Comparison of ENCODE assay signal across 28 cellular contexts in the genomic region with DNA sequence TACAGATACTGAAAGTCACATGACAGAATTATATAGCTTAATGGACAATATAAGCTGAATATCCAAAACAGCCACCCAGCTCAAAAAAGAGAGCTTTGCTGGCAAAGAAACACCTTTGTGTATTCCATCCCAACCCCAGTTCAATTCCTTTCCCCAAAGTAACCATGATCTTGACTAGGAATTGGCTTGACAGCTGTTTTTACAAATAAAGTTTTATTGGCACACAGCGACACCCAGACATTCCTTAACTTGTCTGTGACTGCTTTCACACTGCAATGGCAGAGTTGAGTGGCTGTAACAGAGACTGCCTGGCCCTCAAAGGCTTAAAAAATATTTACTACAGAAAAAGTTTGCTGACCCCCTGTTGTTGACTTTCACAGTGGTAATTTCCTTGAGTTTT.
"Had no signal": no experiment of that assay in that cellular context is flagged by ENCODE, and none has a peak within 500 bp of the region (broad histone marks: within the 10 kb centered on the region; RNA-seq: fewer than 3 reads in every experiment).

No MANE protein-coding gene starts in this region.

- H3K4me3 ChIP-seq: colonic mucosa, coronary artery, dorsolateral prefrontal cortex, esophagus muscularis mucosa, esophagus squamous epithelium, gastrocnemius medialis, gastroesophageal sphincter, heart left ventricle, heart right ventricle, hepatocyte had no signal

- H3K36me3 ChIP-seq: colonic mucosa, esophagus muscularis mucosa, esophagus squamous epithelium, gastrocnemius medialis, gastroesophageal sphincter, heart left ventricle, heart right ventricle had no signal

- H3K27me3 ChIP-seq: colonic mucosa, esophagus muscularis mucosa, esophagus squamous epithelium, foreskin keratinocyte, gastrocnemius medialis, gastroesophageal sphincter, heart left ventricle, heart right ventricle, hepatocyte had no signal

- H3K79me2 ChIP-seq: hepatocyte had no signal

- H3K9me3 ChIP-seq: colonic mucosa, esophagus muscularis mucosa, esophagus squamous epithelium, gastrocnemius medialis, gastroesophageal sphincter, heart left ventricle had no signal

- DNase-seq: colonic mucosa; cortex of kidney; dermis blood vessel endothelial cell; dorsolateral prefrontal cortex; effector CD4-positive, alpha-beta T cell; effector CD8-positive, alpha-beta T cell; effector memory CD4-positive, alpha-beta T cell; effector memory CD8-positive, alpha-beta T cell; endodermal cell; erythroblast; esophagus squamous epithelium; foreskin fibroblast; foreskin keratinocyte; foreskin melanocyte; gastrocnemius medialis; glutamatergic neuron; head of caudate nucleus; heart left ventricle; heart right ventricle had no signal

- ATAC-seq: effector memory CD8-positive, alpha-beta T cell; esophagus mucosa; foreskin keratinocyte; gastrocnemius medialis; gastroesophageal sphincter; heart left ventricle; heart right ventricle had no signal

- FAIRE-seq: endometrium, endothelial cell of umbilical vein, frontal cortex had no signal

- H3K4me2 ChIP-seq: hepatocyte had no signal

- H3K4me1 ChIP-seq: colonic mucosa, esophagus muscularis mucosa, esophagus squamous epithelium, foreskin keratinocyte, gastrocnemius medialis, gastroesophageal sphincter, heart left ventricle, heart right ventricle had no signal

- H3K27ac ChIP-seq: colonic mucosa, coronary artery, dorsolateral prefrontal cortex, epithelial cell of prostate, esophagus muscularis mucosa, esophagus squamous epithelium, foreskin keratinocyte, gastrocnemius medialis, gastroesophageal sphincter, heart left ventricle, heart right ventricle, hepatocyte had no signal

- H2AFZ ChIP-seq: hepatocyte had no signal
